In the genomic region with DNA sequence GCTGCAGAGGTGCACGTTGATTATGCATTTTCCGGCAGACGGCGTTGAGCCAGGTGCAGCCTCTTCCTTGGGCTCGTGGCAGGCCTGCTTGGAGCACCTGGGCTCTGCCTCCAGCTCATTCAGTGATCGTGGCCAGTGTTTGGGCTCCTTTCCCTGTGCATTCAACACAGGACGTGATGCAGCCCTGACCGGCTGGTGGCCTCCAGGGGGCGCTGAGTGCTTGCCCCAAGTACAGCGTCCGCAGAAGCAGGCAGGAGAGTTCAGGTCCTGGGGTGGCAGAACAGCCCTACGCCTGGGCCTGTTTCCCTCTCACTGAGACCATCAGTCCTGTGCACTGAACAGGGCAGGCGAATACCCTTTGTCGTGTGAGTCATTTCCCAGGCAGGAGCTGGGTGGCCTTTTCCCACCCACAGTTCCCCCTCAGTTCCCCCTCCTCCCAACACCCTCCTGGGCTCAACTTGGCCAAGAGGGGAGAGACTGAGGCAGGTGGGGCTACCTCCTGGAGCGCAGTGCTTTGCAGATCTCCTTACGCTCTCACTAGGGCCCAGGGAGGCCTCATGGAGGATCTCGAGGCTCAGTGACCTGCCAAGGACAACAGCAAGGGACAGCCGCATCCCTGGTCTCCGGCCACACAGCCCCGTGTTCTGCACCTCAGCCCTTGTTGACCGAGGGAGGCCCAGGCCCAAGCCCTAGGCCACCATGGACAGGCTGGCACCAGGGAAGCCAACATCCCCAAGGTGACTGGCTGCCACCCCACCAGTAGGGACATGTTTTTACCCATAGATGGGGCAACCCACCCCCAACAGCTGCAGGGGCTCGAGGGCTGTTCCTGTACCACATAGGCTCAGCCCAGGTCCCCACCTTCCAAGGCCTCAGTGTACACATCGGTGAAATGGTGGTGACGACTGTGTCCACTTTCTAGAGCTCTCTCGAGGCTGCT, we compare ENCODE assay signal across 8 cellular contexts. TPM values are rescaled to one million over a fixed set of nuclear protein-coding genes. Genes with fewer than 3 reads are reported as not detected.
DNase-seq lines count a peak whose midpoint lies in the region; ATAC-seq and TF ChIP-seq lines count a peak whose summit lies in the region.

No MANE protein-coding gene starts in this region.

- no peak for TF ChIP-seq POLR2A in right lobe of liver (IDR thresholded peaks at IDR 0.05)

- H3K27me3 Mint-ChIP-seq in activated CD4-positive, alpha-beta T cell treated with anti-CD3 and anti-CD28 coated beads, Interleukin-2, amount 10 ng/mL, durations not matched to agents 24 days and 14 days = no peaks in the 10 kb centered on the region

- WGBS in right lobe of liver (ENCODE audit: insufficient coverage, low coverage, low lambda C conversion rate, missing lambda C conversion rate) = 44% methylated on average over 6 of the region's 25 CpGs

- peaks cover 2% of the 10 kb centered on the region for H3K4me1 Mint-ChIP-seq in activated CD4-positive, alpha-beta T cell treated with anti-CD3 and anti-CD28 coated beads, Interleukin-2, amount 10 ng/mL, durations not matched to agents 24 days and 14 days

- H3K9me3 ChIP-seq in HAP-1 = no peaks in the 10 kb centered on the region
- H3K9me3 ChIP-seq in colonic mucosa = no peaks in the 10 kb centered on the region
- H3K9me3 ChIP-seq in right lobe of liver = no peaks in the 10 kb centered on the region

- ATAC-seq in right lobe of liver (peak; percentile 83 to 93 (median 86)), HG03442 (IDR thresholded peaks at IDR 0.05; ENCODE audit: unreplicated experiment) (no peak)

- peak; percentile 87 for TF ChIP-seq CTCF in AG09319 (IDR thresholded peaks at IDR 0.05; ENCODE audit: low read depth, low read length)
- peak; percentile 86 for TF ChIP-seq CTCF in colonic mucosa (IDR thresholded peaks at IDR 0.05)
- TF ChIP-seq CTCF in right lobe of liver (IDR thresholded peaks at IDR 0.05) = peak; percentile 86 to 94 (median 92)

- H3K36me3 Mint-ChIP-seq in activated CD4-positive, alpha-beta T cell treated with anti-CD3 and anti-CD28 coated beads, Interleukin-2, amount 10 ng/mL, durations not matched to agents 24 days and 14 days (ENCODE audit: low read depth) = peaks cover 3% of the 10 kb centered on the region

- no peak overlapping the region for H3K27ac Mint-ChIP-seq in activated CD4-positive, alpha-beta T cell treated with anti-CD3 and anti-CD28 coated beads, Interleukin-2, amount 10 ng/mL, durations not matched to agents 24 days and 14 days

- intact Hi-C loops in activated CD4-positive, alpha-beta T cell treated with anti-CD3 and anti-CD28 coated beads, Interleukin-2, amount 10 ng/mL, durations not matched to agents 24 days and 14 days (cut with micrococcal nuclease) = loop anchor here (1.0 kb wide), 2 partner anchors 82 to 230 kb away; no protein-coding TSS in a partner anchor
- intact Hi-C loops in colonic mucosa (cut with DNase I) (loop anchor here (2.0 to 10.0 kb wide), 2 partner anchors 83 to 231 kb away; a partner anchor contains a TSS), right lobe of liver (cut with DNase I) (loop anchor here (10.0 kb wide), 3 partner anchors 221 to 421 kb away; no protein-coding TSS in a partner anchor)

- H3K4me3 ChIP-seq in HAP-1 (no peak overlapping the region), colonic mucosa (no peak overlapping the region), right lobe of liver (no peak overlapping the region)

- H3K36me3 ChIP-seq in HAP-1 (replicated peaks) = peaks cover 20% of the 10 kb centered on the region
- peaks cover 19% of the 10 kb centered on the region for H3K36me3 ChIP-seq in colonic mucosa
- H3K36me3 ChIP-seq in right lobe of liver = no peaks in the 10 kb centered on the region

- no peak for DNase-seq in AG09319 (ENCODE audit: extremely low read depth, low read depth)
- DNase-seq in HAP-1 (ENCODE audit: low spot score in 2 of 2) = peak; percentile 49 to 87
- peak; percentile 80 for DNase-seq in NCI-H510A treated with DMSO at 0.1 percent for 48 hours (lab: John Stamatoyannopoulos, UW)
- peak; percentile 94 for DNase-seq in activated CD4-positive, alpha-beta T cell treated with anti-CD3 and anti-CD28 coated beads, Interleukin-2, amount 10 ng/mL, durations not matched to agents 24 days and 14 days
- DNase-seq in colonic mucosa = peak; percentile 84
- DNase-seq in right lobe of liver = peak; percentile 83 to 84 (median 83)
- DNase-seq in stimulated activated CD4-positive, alpha-beta T cell treated with anti-CD3 and anti-CD28 coated beads, Interleukin-4, amount 100 ng/mL, for 4 hours = peak; percentile 69 to 75

- H3K4me1 ChIP-seq in HAP-1 (no peaks in the 10 kb centered on the region), colonic mucosa (no peaks in the 10 kb centered on the region), right lobe of liver (no peaks in the 10 kb centered on the region)

- in situ Hi-C loops in HAP-1 (cut with MboI; ENCODE audit: low sequenced_read_pairs) = loop anchor here (5.0 to 10.0 kb wide), 2 partner anchors 83 to 421 kb away; no protein-coding TSS in a partner anchor

- no peak overlapping the region for H3K9ac ChIP-seq in colonic mucosa (ENCODE audit: low read depth in 2 of 2, low read length in 2 of 2)

- H3K27me3 ChIP-seq in HAP-1 (ENCODE audit: low read depth) = no peaks in the 10 kb centered on the region
- H3K27me3 ChIP-seq in colonic mucosa = no peaks in the 10 kb centered on the region
- no peaks in the 10 kb centered on the region for H3K27me3 ChIP-seq in right lobe of liver

- no peak overlapping the region for H3K4me3 Mint-ChIP-seq in activated CD4-positive, alpha-beta T cell treated with anti-CD3 and anti-CD28 coated beads, Interleukin-2, amount 10 ng/mL, durations not matched to agents 24 days and 14 days

- H3K27ac ChIP-seq in colonic mucosa = no peak overlapping the region
- H3K27ac ChIP-seq in right lobe of liver = no peak overlapping the region

- no peaks in the 10 kb centered on the region for H3K9me3 Mint-ChIP-seq in activated CD4-positive, alpha-beta T cell treated with anti-CD3 and anti-CD28 coated beads, Interleukin-2, amount 10 ng/mL, durations not matched to agents 24 days and 14 days

RNA-seq across cellular contexts. Expression of a gene that starts 52.9 kb away (rescaled TPM):
- total RNA-seq in activated CD4-positive, alpha-beta T cell treated with anti-CD3 and anti-CD28 coated beads, Interleukin-2, amount 10 ng/mL, durations not matched to agents 24 days and 14 days = 24.6 and 26.4 TPM in 2 replicates
- total RNA-seq in colonic mucosa (10 to 100 TPM; 14.7 to 15.6 TPM), right lobe of liver (10 to 100 TPM in 5 of 6 experiments, 1 to 10 TPM in 1; 9.4 to 13.3 (median 12.1) TPM)

RNA-seq across cellular contexts. Expression of a gene that starts 53.0 kb away (rescaled TPM):
- total RNA-seq in activated CD4-positive, alpha-beta T cell treated with anti-CD3 and anti-CD28 coated beads, Interleukin-2, amount 10 ng/mL, durations not matched to agents 24 days and 14 days = 1,245 and 1,252 TPM in 2 replicates
- 100 to 1,000 TPM; 916 to 973 TPM for total RNA-seq in colonic mucosa
- 100 to 1,000 TPM; 271 to 907 (median 364) TPM for total RNA-seq in right lobe of liver
